Comparison of ENCODE assay signal across 8 cellular contexts in genomic region chr7:149147072-149147729, GRCh38. TPM values are rescaled to one million over a fixed set of nuclear protein-coding genes. Genes with fewer than 3 reads are reported as not detected.
A peak's percentile ranks its signal among the peaks of the same experiment; 100 is the strongest.
DNase-seq lines count a peak whose midpoint lies in the region; FAIRE-seq and TF ChIP-seq lines count a peak whose summit lies in the region.

ZNF398 (plus strand) TSS chr7:149147453; CDS start chr7:149147743, 290 bp downstream.

- FAIRE-seq in frontal cortex (lab: Jason Lieb, UNC) = no peak

- H3K4me1 ChIP-seq in GM23248 (ENCODE audit: insufficient read depth) (0 out of 2 replicates have a peak, but pooled peaks cover 3% of the 10 kb centered on the region), SJCRH30 (no peaks in the 10 kb centered on the region), neutrophil (ENCODE audit: control insufficient read depth in 1 of 2, insufficient read depth in 1 of 2, low read depth in 1 of 2, low read length in 1 of 2) (peaks cover 66 to 72% of the 10 kb centered on the region in 2 experiments)

- H3K27ac ChIP-seq in GM23248 (peak within 1 kb of the TSS; percentile 95), SJCRH30 (peak within 1 kb of the TSS; percentile 63), neutrophil (peak within 1 kb of the TSS; percentile 96), temporal lobe (ENCODE audit: low read depth, low read length) (peak within 1 kb of the TSS; percentile 82)

- TF ChIP-seq CTCF in neutrophil (IDR thresholded peaks at IDR 0.05) = peak; percentile 99

- H3K79me2 ChIP-seq in GM23248 (ENCODE audit: insufficient read depth) = peaks cover 45% of the 10 kb centered on the region

- no peaks in the 10 kb centered on the region for H3K9me2 ChIP-seq in GM23248 (ENCODE audit: insufficient read depth)

- H3K36me3 ChIP-seq in GM23248 (ENCODE audit: low read depth) (no peaks in the 10 kb centered on the region), SJCRH30 (no peaks in the 10 kb centered on the region), neutrophil (no peaks in the 10 kb centered on the region)

- 1 to 2% methylated on average over 42 to 56 of the region's 78 CpGs for WGBS in GM23248 (ENCODE audit: low coverage in 1 of 2, low lambda C conversion rate in 2 of 2, missing lambda C conversion rate in 2 of 2), 2 experiments

- H3K9me3 ChIP-seq in GM23248 (ENCODE audit: low read depth) (no peaks in the 10 kb centered on the region), SJCRH30 (replicated peaks) (no peaks in the 10 kb centered on the region), neutrophil (no peaks in the 10 kb centered on the region)

- DNase-seq in G401 (ENCODE audit: low spot score) (peak; percentile 73), GM23248 (peak; percentile 91), Kasumi-1 (lab: John Stamatoyannopoulos, UW) (peak; percentile 73 to 78), SJCRH30 (peak; percentile 77 to 87), frontal cortex (ENCODE audit: low spot score in 2 of 2) (peak; percentile 93)
- peak; percentile 65 to 81 (median 66) for DNase-seq in activated naive CD4-positive, alpha-beta T cell (lab: John Stamatoyannopoulos, UW)

- H3K9ac ChIP-seq in GM23248 = peak within 1 kb of the TSS; percentile 99

- in situ Hi-C loops in G401 (cut with HindIII; ENCODE audit: low sequenced_read_pairs) (no loop called here), GM23248 (cut with MboI) (no loop called here)

- H3F3A ChIP-seq in GM23248 (ENCODE audit: insufficient read depth) = peaks cover 24% of the 10 kb centered on the region

- peak within 1 kb of the TSS; percentile 96 for H3K4me3 ChIP-seq in GM23248
- peak within 1 kb of the TSS; percentile 77 for H3K4me3 ChIP-seq in SJCRH30
- peak within 1 kb of the TSS; percentile 84 to 89 for H3K4me3 ChIP-seq in neutrophil (ENCODE audit: low read depth in 1 of 2, low read length in 1 of 2)

- H3K27me3 ChIP-seq in GM23248 (replicated peaks; ENCODE audit: insufficient read depth) (no peaks in the 10 kb centered on the region), SJCRH30 (no peaks in the 10 kb centered on the region), neutrophil (no peaks in the 10 kb centered on the region)

- H4K20me1 ChIP-seq in GM23248 (ENCODE audit: insufficient read depth) = no peaks in the 10 kb centered on the region

- peak within 1 kb of the TSS; percentile 94 for H3K4me2 ChIP-seq in GM23248 (ENCODE audit: unreplicated experiment)

- H2AFZ ChIP-seq in GM23248 = peak within 1 kb of the TSS; percentile 99

RNA-seq across cellular contexts. Expression of gene ZNF398, which starts in this region (rescaled TPM):
- total RNA-seq in G401 (2014; rRNA removed; shearing (Covaris generic)) = 7.1 and 8.8 TPM in 2 replicates
- 8.1 and 12.5 TPM in 2 replicates for total RNA-seq in GM23248 (2014; rRNA removed; shearing (Covaris generic))
- polyA plus RNA-seq in GM23248 (2016; fragmentation: Nextera tagmentation; extraction: Ambion mirVana) = 6.7 and 7.1 TPM in 2 replicates
- total RNA-seq in SJCRH30 (2014; rRNA removed; shearing (Covaris generic)) = 16.4 and 18.5 TPM in 2 replicates
- total RNA-seq in frontal cortex = 19.6 TPM
- 23.8 TPM for total RNA-seq in temporal lobe

Comparison
In these comparisons a context has a peak if more than half of its experiments do, and no peak if none do; other contexts are left out.
1. Peak in every context shown above with its lines: DNase-seq, H3K4me3 ChIP-seq and H3K27ac ChIP-seq.